24 cellular contexts compared by ENCODE assay signal in genomic region chrX:40388441-40388840, GRCh38.
"Had no signal": no experiment of that assay in that cellular context is flagged by ENCODE, and none has a peak within 500 bp of the region (broad histone marks: within the 10 kb centered on the region; RNA-seq: fewer than 3 reads in every experiment).

No MANE protein-coding gene starts in this region.

- H3K27ac ChIP-seq: dorsolateral prefrontal cortex, neural progenitor cell, prostate gland, right atrium auricular region, stomach, tibial artery had no signal

- FAIRE-seq: colon, frontal cortex, keratinocyte had no signal

- H3K9me3 ChIP-seq: prostate gland, right atrium auricular region, tibial artery had no signal

- H3K9me3 Mint-ChIP-seq: memory B cell; stimulated activated effector memory CD8-positive, alpha-beta T cell treated with anti-CD3 and anti-CD28 coated beads, Interleukin-12 subunit alpha, Interleukin-12 subunit beta, amount 100 ng/mL, for 72 hours had no signal

- H3K27me3 Mint-ChIP-seq: memory B cell; naive thymus-derived CD4-positive, alpha-beta T cell; type B pancreatic cell had no signal

- H3K36me3 ChIP-seq: neural progenitor cell, prostate gland, right atrium auricular region, stomach, tibial artery had no signal

- H3K36me3 Mint-ChIP-seq: memory B cell; mesothelial cell of epicardium; naive thymus-derived CD4-positive, alpha-beta T cell; neural progenitor cell; stimulated activated effector memory CD8-positive, alpha-beta T cell treated with anti-CD3 and anti-CD28 coated beads, Interleukin-12 subunit alpha, Interleukin-12 subunit beta, amount 100 ng/mL, for 72 hours; type B pancreatic cell had no signal

- H3K27ac Mint-ChIP-seq: memory B cell; mesothelial cell of epicardium; naive thymus-derived CD4-positive, alpha-beta T cell; nephron; neural progenitor cell; stimulated activated effector memory CD8-positive, alpha-beta T cell treated with anti-CD3 and anti-CD28 coated beads, Interleukin-12 subunit alpha, Interleukin-12 subunit beta, amount 100 ng/mL, for 72 hours; type B pancreatic cell had no signal

- H3K4me3 ChIP-seq: dorsolateral prefrontal cortex, lung, neural progenitor cell, prostate gland, right atrium auricular region, smooth muscle cell, stomach, tibial artery had no signal

- H3K27me3 ChIP-seq: neural progenitor cell, right atrium auricular region, stomach, tibial artery had no signal

- H3K4me2 ChIP-seq: neural progenitor cell, smooth muscle cell had no signal

- H3K4me1 ChIP-seq: neural progenitor cell, prostate gland, right atrium auricular region, stomach, tibial artery had no signal

- H3K4me1 Mint-ChIP-seq: nephron; neural progenitor cell; stimulated activated effector memory CD8-positive, alpha-beta T cell treated with anti-CD3 and anti-CD28 coated beads, Interleukin-12 subunit alpha, Interleukin-12 subunit beta, amount 100 ng/mL, for 72 hours had no signal

- H3K4me3 Mint-ChIP-seq: memory B cell; mesothelial cell of epicardium; naive thymus-derived CD4-positive, alpha-beta T cell; nephron; neural progenitor cell; stimulated activated effector memory CD8-positive, alpha-beta T cell treated with anti-CD3 and anti-CD28 coated beads, Interleukin-12 subunit alpha, Interleukin-12 subunit beta, amount 100 ng/mL, for 72 hours; type B pancreatic cell had no signal

- ATAC-seq: left lobe of liver; naive thymus-derived CD4-positive, alpha-beta T cell; stimulated activated effector memory CD8-positive, alpha-beta T cell treated with anti-CD3 and anti-CD28 coated beads, Interleukin-12 subunit alpha, Interleukin-12 subunit beta, amount 100 ng/mL, for 72 hours had no signal

- DNase-seq: dorsolateral prefrontal cortex; effector CD4-positive, alpha-beta T cell; hypothalamus; naive thymus-derived CD4-positive, alpha-beta T cell; stimulated activated CD4-positive, alpha-beta T cell treated with anti-CD3 and anti-CD28 coated beads, Interleukin-12 subunit alpha, Interleukin-12 subunit beta, amount 100 ng/mL, for 4 hours; stimulated activated CD4-positive, alpha-beta T cell treated with anti-CD3 and anti-CD28 coated beads, Interleukin-1b, Interleukin-23, amount 100 ng/mL, for 48 hours; stimulated activated CD4-positive, alpha-beta T cell treated with anti-CD3 and anti-CD28 coated beads, Interleukin-4, amount 100 ng/mL, for 24 hours; stimulated activated naive CD4-positive, alpha-beta T cell treated with Interleukin-2 at 50 U/mL for 16 hours; stomach; tibial artery had no signal
